11 cellular contexts compared by ENCODE assay signal in genomic region chr14:28785096-28785952, GRCh38. TPM values are rescaled to one million over a fixed set of nuclear protein-coding genes. Genes with fewer than 3 reads are reported as not detected.
DNase-seq lines count a peak whose midpoint lies in the region; ATAC-seq, FAIRE-seq and TF ChIP-seq lines count a peak whose summit lies in the region.
"Had no signal": no experiment of that assay in that cellular context is flagged by ENCODE, and none has a peak within 500 bp of the region (broad histone marks: within the 10 kb centered on the region; RNA-seq: fewer than 3 reads in every experiment).

No MANE protein-coding gene starts in this region.

- H3K23ac ChIP-seq in mesenchymal stem cell (ENCODE audit: low read length in 2 of 2), result no peak overlapping the region

- no peak overlapping the region for H3K18ac ChIP-seq in mesenchymal stem cell (ENCODE audit: low read depth in 1 of 2, low read length in 2 of 2)

- H3K4ac ChIP-seq in mesenchymal stem cell (ENCODE audit: low read depth in 1 of 2, low read length in 2 of 2), result no peak overlapping the region

- peak; percentile 67 for FAIRE-seq in H54 (lab: Jason Lieb, UNC)

- H3K79me1 ChIP-seq in mesenchymal stem cell (replicated peaks; ENCODE audit: low read length, poor library complexity, severe bottlenecking), result no peaks in the 10 kb centered on the region

- H3K36me3 Mint-ChIP-seq in effector memory CD8-positive, alpha-beta T cell (ENCODE audit: insufficient read depth), result no peaks in the 10 kb centered on the region

- no peaks in the 10 kb centered on the region for H3K9me3 ChIP-seq in A673 (ENCODE audit: low read depth, low read length, poor library complexity, severe bottlenecking)
- H3K9me3 ChIP-seq in mesenchymal stem cell (ENCODE audit: control insufficient read depth, low read length), result no peaks in the 10 kb centered on the region
- H3K9me3 ChIP-seq in thyroid gland, result no peaks in the 10 kb centered on the region

- TF ChIP-seq CTCF in A673 (conservative IDR thresholded peaks at IDR 0.05; ENCODE audit: low read depth, low read length) (no peak), thyroid gland (IDR thresholded peaks at IDR 0.05) (no peak)

- no peak overlapping the region for H2AK5ac ChIP-seq in mesenchymal stem cell (ENCODE audit: low read length, severe bottlenecking)

- H3K27me3 ChIP-seq in A673 (replicated peaks; ENCODE audit: insufficient read depth, low read depth, low read length, poor library complexity), result peaks cover 75% of the 10 kb centered on the region
- peaks cover 42 to 66% of the 10 kb centered on the region in 2 experiments for H3K27me3 ChIP-seq in mesenchymal stem cell (ENCODE audit: control insufficient read depth in 1 of 2, insufficient read depth in 1 of 2, low read length in 2 of 2)
- peaks cover 22% of the 10 kb centered on the region for H3K27me3 ChIP-seq in thyroid gland

- POLR2A ChIA-PET in A673 (lab: Charles Lee; ENCODE audit: low non-redundant PET), result no interaction called here

- H3K4me3 Mint-ChIP-seq in effector memory CD8-positive, alpha-beta T cell, result peak overlapping the region in 1 of 2 donors; percentile 23
- H3K4me3 Mint-ChIP-seq: T-helper 2 cell treated with Interferon-gamma antibody and Interleukin-4, amounts not matched to agents 5 μg/mL and 100 μg/mL, for 36 hours had no signal

- no peak overlapping the region for H4K91ac ChIP-seq in mesenchymal stem cell (ENCODE audit: low read length)

- H2BK5ac ChIP-seq in mesenchymal stem cell (ENCODE audit: low read depth, low read length, poor library complexity, severe bottlenecking), result no peak overlapping the region

- peaks cover 0 to 2% of the 10 kb centered on the region in 2 donors for H3K4me1 Mint-ChIP-seq in effector memory CD8-positive, alpha-beta T cell (ENCODE audit: low read depth in 2 of 2)

- H3K4me3 ChIP-seq in A673 (ENCODE audit: low read depth, low read length, poor library complexity, severe bottlenecking) (peak overlapping the region; percentile 23), mesenchymal stem cell (ENCODE audit: insufficient read depth in 1 of 2, low read depth in 1 of 2, low read length in 2 of 2) (peak overlapping the region; percentile 58 to 81), thyroid gland (replicated peaks in 1 of 3) (peak overlapping the region in 1 of 3 donors; percentile 19)

- TF ChIP-seq POLR2A in H54 (IDR thresholded peaks at IDR 0.05; ENCODE audit: low read depth, low read length), result peak; percentile 51; the same call in 1 of the 2 replicates
- no peak for TF ChIP-seq POLR2A in thyroid gland (IDR thresholded peaks at IDR 0.05)

- H2BK12ac ChIP-seq in mesenchymal stem cell (ENCODE audit: low read length in 2 of 2), result no peak overlapping the region

- no peak overlapping the region for H2BK120ac ChIP-seq in mesenchymal stem cell (ENCODE audit: low read depth, low read length)

- no peak overlapping the region for H2BK15ac ChIP-seq in mesenchymal stem cell (ENCODE audit: low read depth, poor library complexity, severe bottlenecking)

- no peak overlapping the region for H4K8ac ChIP-seq in mesenchymal stem cell (ENCODE audit: low read length)

- WGBS in mesenchymal stem cell, result 5% methylated on average over 37 of the region's 62 CpGs
- 6 to 9% methylated on average over 42 to 56 of the region's 62 CpGs for WGBS in thyroid gland, 2 donors

- H3K36me3 ChIP-seq in A673 (ENCODE audit: insufficient read depth, low read length, poor library complexity, severe bottlenecking), result no peaks in the 10 kb centered on the region
- no peaks in the 10 kb centered on the region for H3K36me3 ChIP-seq in mesenchymal stem cell (ENCODE audit: control insufficient read depth in 1 of 2, insufficient read depth in 2 of 2, low read depth in 1 of 2, low read length in 2 of 2)
- no peaks in the 10 kb centered on the region for H3K36me3 ChIP-seq in thyroid gland

- H3K4me1 ChIP-seq in A673 (ENCODE audit: insufficient read depth, low read length, poor library complexity, severe bottlenecking), result peaks cover 8% of the 10 kb centered on the region
- H3K4me1 ChIP-seq in mesenchymal stem cell (ENCODE audit: control insufficient read depth, insufficient read depth, low read depth, low read length), result peaks cover 7% of the 10 kb centered on the region
- peaks cover 6 to 8% of the 10 kb centered on the region in 2 donors for H3K4me1 ChIP-seq in thyroid gland

- no peak overlapping the region for H3K27ac Mint-ChIP-seq in effector memory CD8-positive, alpha-beta T cell
- H3K27ac Mint-ChIP-seq: T-helper 2 cell treated with Interferon-gamma antibody and Interleukin-4, amounts not matched to agents 5 μg/mL and 100 μg/mL, for 36 hours had no signal

- H3K9ac ChIP-seq in mesenchymal stem cell (ENCODE audit: low read length), result peak overlapping the region; percentile 27

- H3K27me3 Mint-ChIP-seq in effector memory CD8-positive, alpha-beta T cell, result peaks cover 0 to 18% of the 10 kb centered on the region in 2 donors

- ATAC-seq in effector memory CD8-positive, alpha-beta T cell (replicated peaks), result no peak

- peak overlapping the region; percentile 3 for H2AFZ ChIP-seq in mesenchymal stem cell (ENCODE audit: low read depth, low read length)

- no TSS peak for BruUV-seq in A673 (replicated peaks; lab: Mats Ljungman, UMichigan)

- peaks cover 10 to 23% of the 10 kb centered on the region in 2 donors for H3K9me3 Mint-ChIP-seq in effector memory CD8-positive, alpha-beta T cell

- intact Hi-C loops in A673 (cut with micrococcal nuclease; ENCODE audit: unreplicated experiment) (no loop called here), thyroid gland (cut with DNase I) (no loop called here)

- H3K27ac ChIP-seq in A673 (ENCODE audit: low read depth, low read length, poor library complexity, severe bottlenecking) (no peak overlapping the region), mesenchymal stem cell (ENCODE audit: low read length, poor library complexity, severe bottlenecking) (no peak overlapping the region), thyroid gland (no peak overlapping the region)
- H3K27ac ChIP-seq: epithelial cell of prostate, HL-60 had no signal

- peak overlapping the region; percentile 99 for H3K4me2 ChIP-seq in mesenchymal stem cell (ENCODE audit: low read length, poor library complexity, severe bottlenecking)

- DNase-seq in A673 (ENCODE audit: low spot score) (peak; percentile 35), H54 (ENCODE audit: insufficient read length, low spot score) (no peak), astrocyte of the hippocampus (ENCODE audit: low read depth, low spot score) (peak; percentile 92), mesenchymal stem cell (no peak), thyroid gland (no peak), DMS53 (lab: John Stamatoyannopoulos, UW) (no peak)
- DNase-seq in effector memory CD8-positive, alpha-beta T cell, result no peak
- no peak for DNase-seq in activated naive CD4-positive, alpha-beta T cell treated with anti-CD3 and anti-CD28 coated beads, Interleukin-2, amount 50 U/mL, for 16 hours

- CTCF ChIA-PET in A673 (lab: Charles Lee), result no interaction called here

- H3K14ac ChIP-seq in mesenchymal stem cell (ENCODE audit: low read length in 2 of 2), result no peak overlapping the region

RNA-seq across cellular contexts. Expression of gene FOXG1, which starts 18.7 kb away (rescaled TPM):
- total RNA-seq in A673 (2021) (0.09 TPM in 1 of 2 replicates, not detected in the other), thyroid gland (under 1 TPM in 2 of 4 donors, not detected in 2; 0.11 to 0.13 TPM)
- polyA plus RNA-seq in mesenchymal stem cell (2013, experiment 1 of 2), result not detected
- polyA plus RNA-seq in mesenchymal stem cell (2013, experiment 2 of 2), result not detected

Comparison
In these comparisons a context has a peak if more than half of its experiments do, and no peak if none do; other contexts are left out.
1. DNase-seq: peak in A673 (single experiment) and astrocyte of the hippocampus (single experiment); none in H54 (single experiment), mesenchymal stem cell (single experiment), thyroid gland (0 of 2), effector memory CD8-positive, alpha-beta T cell (0 of 3), DMS53 (single experiment) and activated naive CD4-positive, alpha-beta T cell treated with anti-CD3 and anti-CD28 coated beads, Interleukin-2, amount 50 U/mL, for 16 hours (single experiment).